ENCODE assay signal across 9 cellular contexts in genomic region chr1:82646336-82646735, GRCh38.
"Had no signal": no experiment of that assay in that cellular context is flagged by ENCODE, and none has a peak within 500 bp of the region (broad histone marks: within the 10 kb centered on the region; RNA-seq: fewer than 3 reads in every experiment).

No MANE protein-coding gene starts in this region.

- H3K27me3 Mint-ChIP-seq: stimulated activated naive B cell treated with anti-CD40 and anti-IgM and Interleukin-4, amounts not matched to agents 10 μg/mL and 1 μg/mL and 100 μg/mL, for 72 hours had no signal

- H3K4me3 Mint-ChIP-seq: activated naive CD8-positive, alpha-beta T cell treated with anti-CD3 and anti-CD28 coated beads, Interleukin-2, amount 10 ng/mL, durations not matched to agents 7 days and 5 days; stimulated activated naive B cell treated with anti-CD40 and anti-IgM and Interleukin-4, amounts not matched to agents 10 μg/mL and 1 μg/mL and 100 μg/mL, for 72 hours had no signal

- H3K36me3 Mint-ChIP-seq: activated naive CD8-positive, alpha-beta T cell treated with anti-CD3 and anti-CD28 coated beads, Interleukin-2, amount 10 ng/mL, durations not matched to agents 7 days and 5 days; stimulated activated naive B cell treated with anti-CD40 and anti-IgM and Interleukin-4, amounts not matched to agents 10 μg/mL and 1 μg/mL and 100 μg/mL, for 72 hours had no signal

- H3K9me3 Mint-ChIP-seq: activated naive CD8-positive, alpha-beta T cell treated with anti-CD3 and anti-CD28 coated beads, Interleukin-2, amount 10 ng/mL, durations not matched to agents 7 days and 5 days; stimulated activated naive B cell treated with anti-CD40 and anti-IgM and Interleukin-4, amounts not matched to agents 10 μg/mL and 1 μg/mL and 100 μg/mL, for 72 hours had no signal

- H3K27ac ChIP-seq: tibial artery had no signal

- H3K27ac Mint-ChIP-seq: activated naive CD8-positive, alpha-beta T cell treated with anti-CD3 and anti-CD28 coated beads, Interleukin-2, amount 10 ng/mL, durations not matched to agents 7 days and 5 days; stimulated activated naive B cell treated with anti-CD40 and anti-IgM and Interleukin-4, amounts not matched to agents 10 μg/mL and 1 μg/mL and 100 μg/mL, for 72 hours had no signal

- DNase-seq: activated naive CD4-positive, alpha-beta T cell; activated naive CD8-positive, alpha-beta T cell treated with anti-CD3 and anti-CD28 coated beads, Interleukin-2, amount 10 ng/mL, durations not matched to agents 7 days and 5 days; aorta; left ventricle myocardium superior; posterior cingulate gyrus; stimulated activated CD4-positive, alpha-beta T cell treated with anti-CD3 and anti-CD28 coated beads, Interleukin-2, amount 100 ng/mL, for 48 hours; stimulated activated naive B cell treated with anti-CD40 and anti-IgM and Interleukin-4, amounts not matched to agents 10 μg/mL and 1 μg/mL and 100 μg/mL, for 72 hours; tibial artery had no signal

- H3K4me1 Mint-ChIP-seq: activated naive CD8-positive, alpha-beta T cell treated with anti-CD3 and anti-CD28 coated beads, Interleukin-2, amount 10 ng/mL, durations not matched to agents 7 days and 5 days; stimulated activated naive B cell treated with anti-CD40 and anti-IgM and Interleukin-4, amounts not matched to agents 10 μg/mL and 1 μg/mL and 100 μg/mL, for 72 hours had no signal

- ATAC-seq: activated CD4-positive, CD25-positive, alpha-beta regulatory T cell treated with anti-CD3 and anti-CD28 coated beads, Interleukin-2, amount 50 U/mL, for 24 hours; left ventricle myocardium superior; stimulated activated naive B cell treated with anti-CD40 and anti-IgM and Interleukin-4, amounts not matched to agents 10 μg/mL and 1 μg/mL and 100 μg/mL, for 72 hours had no signal

- H3K4me3 ChIP-seq: tibial artery had no signal

- H3K36me3 ChIP-seq: tibial artery had no signal

- H3K9me3 ChIP-seq: tibial artery had no signal

- H3K27me3 ChIP-seq: tibial artery had no signal
